In genomic region chr6:137867685-137868509, GRCh38 we compare ENCODE assay signal across 8 cellular contexts. TPM values are rescaled to one million over a fixed set of nuclear protein-coding genes. Genes with fewer than 3 reads are reported as not detected.
DNase-seq lines count a peak whose midpoint lies in the region; ATAC-seq and TF ChIP-seq lines count a peak whose summit lies in the region.

No MANE protein-coding gene starts in this region.

- H3K27ac ChIP-seq in MM.1S (ENCODE audit: low read length) (peak overlapping the region; percentile 93), neural progenitor cell (no peak overlapping the region)

- TF ChIP-seq CTCF in BE2C (IDR thresholded peaks at IDR 0.05; ENCODE audit: low read depth, low read length) (no peak), MM.1S (IDR thresholded peaks at IDR 0.05; ENCODE audit: low read length) (no peak), fibroblast of pulmonary artery (IDR thresholded peaks at IDR 0.05; ENCODE audit: low read length, missing control alignments) (no peak), neural progenitor cell (IDR thresholded peaks at IDR 0.05) (no peak)

- H3K79me2 ChIP-seq in MM.1S (ENCODE audit: low read length) (peaks cover 93% of the 10 kb centered on the region), neural progenitor cell (ENCODE audit: low read depth) (peaks cover 11% of the 10 kb centered on the region)

- H3K27me3 ChIP-seq in BE2C = peaks cover 58% of the 10 kb centered on the region
- H3K27me3 ChIP-seq in MM.1S (replicated peaks; ENCODE audit: insufficient read depth, low read length) = no peaks in the 10 kb centered on the region
- peaks cover 3% of the 10 kb centered on the region for H3K27me3 ChIP-seq in neural progenitor cell

- H3K9me3 Mint-ChIP-seq in activated T-cell treated with anti-CD3 and anti-CD28 coated beads, Interleukin-2, amount 50 U/mL, for 4 hours = no peaks in the 10 kb centered on the region
- H3K9me3 Mint-ChIP-seq in neural progenitor cell = peaks cover 2% of the 10 kb centered on the region

- H4K20me1 ChIP-seq in MM.1S (ENCODE audit: insufficient read depth, low read length) (peaks cover 11% of the 10 kb centered on the region; the same call in 1 of the 2 replicates), neural progenitor cell (ENCODE audit: low read depth) (peaks cover 7% of the 10 kb centered on the region)

- no peaks in the 10 kb centered on the region; the same call in 1 of the 2 replicates for H3K4me1 ChIP-seq in BE2C
- peaks cover 11% of the 10 kb centered on the region for H3K4me1 ChIP-seq in MM.1S (ENCODE audit: low read length)
- peaks cover 63% of the 10 kb centered on the region for H3K4me1 ChIP-seq in neural progenitor cell

- H3K27me3 Mint-ChIP-seq in activated T-cell treated with anti-CD3 and anti-CD28 coated beads, Interleukin-2, amount 50 U/mL, for 4 hours (ENCODE audit: low read depth) = no peaks in the 10 kb centered on the region
- H3K27me3 Mint-ChIP-seq in neural progenitor cell (ENCODE audit: insufficient read depth, low read depth) = no peaks in the 10 kb centered on the region

- H3K36me3 ChIP-seq in BE2C = no peaks in the 10 kb centered on the region
- H3K36me3 ChIP-seq in MM.1S (replicated peaks; ENCODE audit: insufficient read depth, low read length) = peaks cover 20% of the 10 kb centered on the region
- H3K36me3 ChIP-seq in neural progenitor cell = no peaks in the 10 kb centered on the region

- H3K4me1 Mint-ChIP-seq in activated T-cell treated with anti-CD3 and anti-CD28 coated beads, Interleukin-2, amount 50 U/mL, for 4 hours (ENCODE audit: low read depth) = peaks cover 19% of the 10 kb centered on the region
- H3K4me1 Mint-ChIP-seq in neural progenitor cell = peaks cover 50% of the 10 kb centered on the region

- DNase-seq in BE2C (no peak), MM.1S (peak; percentile 74), fibroblast of pulmonary artery (ENCODE audit: low read depth) (no peak), neural progenitor cell (ENCODE audit: low spot score) (peak; percentile 80), COR-L47 (lab: John Stamatoyannopoulos, UW) (no peak)
- DNase-seq in activated T-cell treated with anti-CD3 and anti-CD28 coated beads, Interleukin-2, amount 50 U/mL, for 4 hours = peak; percentile 41

- peak overlapping the region; percentile 95 for H3K9ac ChIP-seq in MM.1S (ENCODE audit: low read length)
- H3K9ac ChIP-seq in neural progenitor cell = peak overlapping the region; percentile 2

- no peak overlapping the region for H2AFZ ChIP-seq in MM.1S (ENCODE audit: low read length)
- H2AFZ ChIP-seq in neural progenitor cell (replicated peaks) = peak overlapping the region; percentile 95

- peak; percentile 3 for ATAC-seq in GM19467 (IDR thresholded peaks at IDR 0.05; ENCODE audit: unreplicated experiment)
- peak in 1 of 2 donors; percentile 5 for ATAC-seq in activated T-cell treated with anti-CD3 and anti-CD28 coated beads, Interleukin-2, amount 50 U/mL, for 4 hours
- no peak for ATAC-seq in GM21381 (IDR thresholded peaks at IDR 0.05; ENCODE audit: unreplicated experiment)

- H3K4me3 Mint-ChIP-seq in activated T-cell treated with anti-CD3 and anti-CD28 coated beads, Interleukin-2, amount 50 U/mL, for 4 hours = peak overlapping the region; percentile 92
- peak overlapping the region; percentile 96 for H3K4me3 Mint-ChIP-seq in neural progenitor cell

- H3K27ac Mint-ChIP-seq in neural progenitor cell = no peak overlapping the region

- H3F3A ChIP-seq in MM.1S (ENCODE audit: insufficient read depth, low read length) (peaks cover 54% of the 10 kb centered on the region), neural progenitor cell (ENCODE audit: low read depth) (peaks cover 51% of the 10 kb centered on the region)

- no peaks in the 10 kb centered on the region for H3K9me3 ChIP-seq in BE2C
- H3K9me3 ChIP-seq in MM.1S (replicated peaks; ENCODE audit: insufficient read depth, low read length) = no peaks in the 10 kb centered on the region
- no peaks in the 10 kb centered on the region for H3K9me3 ChIP-seq in neural progenitor cell (ENCODE audit: low read depth)

- no peaks in the 10 kb centered on the region for H3K9me2 ChIP-seq in MM.1S (replicated peaks; ENCODE audit: insufficient read depth, low read length)

- peaks cover 55% of the 10 kb centered on the region for H3K36me3 Mint-ChIP-seq in activated T-cell treated with anti-CD3 and anti-CD28 coated beads, Interleukin-2, amount 50 U/mL, for 4 hours (ENCODE audit: insufficient read depth)
- H3K36me3 Mint-ChIP-seq in neural progenitor cell = no peaks in the 10 kb centered on the region

- H3K4me2 ChIP-seq in MM.1S (ENCODE audit: low read depth, low read length) = peak overlapping the region; percentile 84
- peak overlapping the region; percentile 90 for H3K4me2 ChIP-seq in neural progenitor cell

- H3K4me3 ChIP-seq in BE2C (ENCODE audit: low read depth, low read length) = peak overlapping the region; percentile 62
- peak overlapping the region; percentile 88 for H3K4me3 ChIP-seq in MM.1S (ENCODE audit: low read length)
- H3K4me3 ChIP-seq in fibroblast of pulmonary artery (replicated peaks; ENCODE audit: low read depth, low read length) = peak overlapping the region; percentile 93
- H3K4me3 ChIP-seq in neural progenitor cell = peak overlapping the region; percentile 95

RNA-seq across cellular contexts. Expression of gene TNFAIP3, which starts 0.8 kb away (rescaled TPM):
- polyA plus RNA-seq in BE2C (2012; ENCODE audit: insufficient read depth, insufficient read length, low read depth) = 0.49 TPM
- total RNA-seq in activated T-cell treated with anti-CD3 and anti-CD28 coated beads, Interleukin-2, amount 50 U/mL, for 4 hours = 100 to 1,000 TPM; 254 to 441 (median 334) TPM
- 1.8 and 5.3 TPM in 2 replicates for total RNA-seq in neural progenitor cell (ENCODE audit: low replicate concordance)

Comparison
In these comparisons a context has a peak if more than half of its experiments do, and no peak if none do; other contexts are left out.
1. DNase-seq: peak in MM.1S (single experiment), activated T-cell treated with anti-CD3 and anti-CD28 coated beads, Interleukin-2, amount 50 U/mL, for 4 hours (single experiment) and neural progenitor cell (single experiment); none in BE2C (single experiment), fibroblast of pulmonary artery (single experiment) and COR-L47 (single experiment).
2. RNA of gene TNFAIP3, which starts 0.8 kb away (total RNA-seq): 254 to 441 TPM in activated T-cell treated with anti-CD3 and anti-CD28 coated beads, Interleukin-2, amount 50 U/mL, for 4 hours; 1.8 to 5.3 TPM in neural progenitor cell; every median in the first group is over 10 times any median in the second.
3. Peak in every context shown above with its lines, with median percentiles within 50 percentile points of each other: H3K4me3 ChIP-seq.